ENCODE assay signal across 12 cellular contexts in the genomic region with DNA sequence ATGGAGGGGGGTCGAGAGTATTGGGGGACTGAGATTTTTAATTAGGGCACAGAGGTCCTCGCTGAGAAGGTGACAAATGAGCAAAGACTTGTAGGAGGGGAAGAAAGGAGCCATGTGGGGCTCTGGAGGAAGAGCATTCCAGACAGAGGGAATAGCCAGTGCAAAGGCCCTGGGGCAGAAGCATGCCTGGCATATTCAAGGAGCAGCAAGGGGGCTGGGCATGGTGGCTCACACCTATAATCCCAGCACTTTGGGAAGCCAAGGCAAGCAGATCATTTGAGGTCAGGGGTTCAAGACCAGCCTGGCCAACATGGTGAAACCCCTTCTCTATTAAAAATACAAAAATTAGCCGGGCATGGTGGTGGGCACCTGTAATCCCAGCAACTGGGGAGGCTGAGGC. TPM values are rescaled to one million over a fixed set of nuclear protein-coding genes. Genes with fewer than 3 reads are reported as not detected.
DNase-seq lines count a peak whose midpoint lies in the region; ATAC-seq and TF ChIP-seq lines count a peak whose summit lies in the region.
"Not testable (repeated sequence)": the region's sequence is repeated elsewhere in the genome, so short reads cannot be mapped to it uniquely, and the experiment has no call there.
"Had no signal": no experiment of that assay in that cellular context is flagged by ENCODE, and none has a peak within 500 bp of the region (broad histone marks: within the 10 kb centered on the region; RNA-seq: fewer than 3 reads in every experiment).

No MANE protein-coding gene starts in this region.

- TF ChIP-seq CTCF in HFFc6 (IDR thresholded peaks at IDR 0.05); SK-N-SH (IDR thresholded peaks at IDR 0.05); brain microvascular endothelial cell (IDR thresholded peaks at IDR 0.05; ENCODE audit: low read depth, low read length, missing control alignments); esophagus muscularis mucosa (IDR thresholded peaks at IDR 0.05): not testable (repeated sequence)

- H3K4me1 ChIP-seq in ACC112 (ENCODE audit: control insufficient read depth, insufficient read depth, low read length, unreplicated experiment): peaks cover 12% of the 10 kb centered on the region
- H3K4me1 ChIP-seq in SK-N-SH (ENCODE audit: control insufficient read depth in 1 of 2, insufficient read depth in 2 of 2, low read depth in 1 of 2, low read length in 1 of 2); right cardiac atrium (ENCODE audit: control insufficient read depth, insufficient read depth, low read length); mesodermal cell (ENCODE audit: control insufficient read depth, insufficient read depth, low read length, poor library complexity, severe bottlenecking): not testable (repeated sequence)
- peaks cover 8 to 19% (median 13%) of the 10 kb centered on the region in 4 donors for H3K4me1 ChIP-seq in esophagus muscularis mucosa

- not testable (repeated sequence) for H3K9me3 Mint-ChIP-seq in HFFc6; stimulated activated naive CD8-positive, alpha-beta T cell treated with anti-CD3 and anti-CD28 coated beads, Interleukin-15, amount 100 ng/mL, for 72 hours

- H3K27ac ChIP-seq in ACC112 (ENCODE audit: low read depth, low read length) (peak overlapping the region; percentile 87), SK-N-SH (ENCODE audit: low read depth in 2 of 2, low read length in 1 of 2) (peak overlapping the region in 1 of 2 experiments; percentile 92; a peak in 2 of 4 replicates), brain microvascular endothelial cell (peak overlapping the region; percentile 64), esophagus muscularis mucosa (replicated peaks in 1 of 4) (peak overlapping the region in 3 of 4 donors; percentile 6 to 50 (median 26)), right cardiac atrium (ENCODE audit: low read length) (peak overlapping the region; percentile 26), mesodermal cell (ENCODE audit: low read depth, low read length, severe bottlenecking) (peak overlapping the region; percentile 95)

- H3K9me2 ChIP-seq in SK-N-SH: not testable (repeated sequence)

- H3K9ac ChIP-seq in SK-N-SH: peak overlapping the region; percentile 54; the same call in 1 of the 2 replicates

- H3K79me2 ChIP-seq in ACC112 (ENCODE audit: control insufficient read depth, insufficient read depth, low read length, unreplicated experiment); SK-N-SH (ENCODE audit: insufficient read depth): not testable (repeated sequence)

- H3K4me3 ChIP-seq in ACC112 (ENCODE audit: low read depth, low read length); SK-N-SH (ENCODE audit: low read depth in 2 of 2, low read length in 1 of 2); brain microvascular endothelial cell (ENCODE audit: low read depth, low read length); esophagus muscularis mucosa; right cardiac atrium (ENCODE audit: low read length); mesodermal cell (ENCODE audit: extremely low read depth, insufficient read depth, low read length, poor library complexity, severe bottlenecking): not testable (repeated sequence)

- H3K27ac Mint-ChIP-seq in HFFc6: peak overlapping the region; percentile 81
- peak overlapping the region; percentile 13 to 62 for H3K27ac Mint-ChIP-seq in stimulated activated naive CD8-positive, alpha-beta T cell treated with anti-CD3 and anti-CD28 coated beads, Interleukin-15, amount 100 ng/mL, for 72 hours

- not testable (repeated sequence) for DNase-seq in HFFc6; SK-N-SH; brain microvascular endothelial cell; esophagus muscularis mucosa (ENCODE audit: extremely low spot score); right cardiac atrium; stimulated activated naive CD8-positive, alpha-beta T cell treated with anti-CD3 and anti-CD28 coated beads, Interleukin-15, amount 100 ng/mL, for 72 hours

- H3K4me2 ChIP-seq in SK-N-SH: peak overlapping the region; percentile 47; the same call in 1 of the 2 replicates

- not testable (repeated sequence) for H3K36me3 Mint-ChIP-seq in HFFc6 (ENCODE audit: low read depth)

- in situ Hi-C loops in brain microvascular endothelial cell (cut with HindIII; ENCODE audit: low pct_ligation_motif_present, low sequenced_read_pairs): not testable (repeated sequence)

- TF ChIP-seq RAD21 in SK-N-SH (IDR thresholded peaks at IDR 0.05; ENCODE audit: low read length): not testable (repeated sequence)

- not testable (repeated sequence) for ATAC-seq in right cardiac atrium; stimulated activated naive CD8-positive, alpha-beta T cell treated with anti-CD3 and anti-CD28 coated beads, Interleukin-15, amount 100 ng/mL, for 72 hours

- TF ChIP-seq POLR2A in esophagus muscularis mucosa (IDR thresholded peaks at IDR 0.05; ENCODE audit: low read depth): not testable (repeated sequence)

- H3K27me3 ChIP-seq in ACC112 (ENCODE audit: insufficient read depth, low read length); SK-N-SH (ENCODE audit: insufficient read depth); brain microvascular endothelial cell (replicated peaks); esophagus muscularis mucosa; right cardiac atrium (ENCODE audit: control insufficient read depth, insufficient read depth): not testable (repeated sequence)

- not testable (repeated sequence) for H4K20me1 ChIP-seq in SK-N-SH (ENCODE audit: insufficient read depth)

- POLR2A ChIA-PET in SK-N-SH (lab: Yijun Ruan, JAX): not testable (repeated sequence)

- peaks cover 39% of the 10 kb centered on the region for H3K4me1 Mint-ChIP-seq in HFFc6 (ENCODE audit: low read depth)
- peaks cover 47% of the 10 kb centered on the region for H3K4me1 Mint-ChIP-seq in stimulated activated naive CD8-positive, alpha-beta T cell treated with anti-CD3 and anti-CD28 coated beads, Interleukin-15, amount 100 ng/mL, for 72 hours

- not testable (repeated sequence) for H3K27me3 Mint-ChIP-seq in HFFc6 (ENCODE audit: insufficient read depth)
- H3K27me3 Mint-ChIP-seq in stimulated activated naive CD8-positive, alpha-beta T cell treated with anti-CD3 and anti-CD28 coated beads, Interleukin-15, amount 100 ng/mL, for 72 hours: peaks cover 31% of the 10 kb centered on the region

- H3K9me3 ChIP-seq in SK-N-SH; esophagus muscularis mucosa; right cardiac atrium (ENCODE audit: control insufficient read depth, low read length); mesodermal cell (ENCODE audit: control insufficient read depth, low read length): not testable (repeated sequence)

- intact Hi-C loops in esophagus muscularis mucosa (cut with DNase I); right cardiac atrium (cut with DNase I): not testable (repeated sequence)

- TF ChIP-seq EP300 in SK-N-SH (IDR thresholded peaks at IDR 0.05; ENCODE audit: borderline replicate concordance in 1 of 2, low read depth in 1 of 2, low read length in 1 of 2); esophagus muscularis mucosa (IDR thresholded peaks at IDR 0.05): not testable (repeated sequence)

- not testable (repeated sequence) for H2AFZ ChIP-seq in ACC112 (ENCODE audit: low read length, unreplicated experiment); SK-N-SH (ENCODE audit: low read depth)

- CTCF ChIA-PET in SK-N-SH (lab: Yijun Ruan, JAX): not testable (repeated sequence)

- 62% methylated on average over 3 of the region's 3 CpGs for WGBS in SK-N-SH (ENCODE audit: low lambda C conversion rate)
- 95% methylated on average over 3 of the region's 3 CpGs for WGBS in esophagus muscularis mucosa
- 89% methylated on average over 3 of the region's 3 CpGs for WGBS in right cardiac atrium
- WGBS in mesodermal cell (ENCODE audit: insufficient coverage in 2 of 2), 2 experiments: 91 to 92% methylated on average over 2 to 3 of the region's 3 CpGs

- H3F3A ChIP-seq in SK-N-SH (replicated peaks; ENCODE audit: insufficient read depth): peaks cover 29% of the 10 kb centered on the region

- H3K4me3 Mint-ChIP-seq in HFFc6; stimulated activated naive CD8-positive, alpha-beta T cell treated with anti-CD3 and anti-CD28 coated beads, Interleukin-15, amount 100 ng/mL, for 72 hours: not testable (repeated sequence)

- H3K36me3 ChIP-seq in ACC112 (ENCODE audit: insufficient read depth, low read length); SK-N-SH (replicated peaks in 1 of 2; ENCODE audit: control insufficient read depth in 1 of 2, insufficient read depth in 2 of 2, low read length in 1 of 2); brain microvascular endothelial cell (replicated peaks); mesodermal cell (ENCODE audit: control insufficient read depth, insufficient read depth, low read length): not testable (repeated sequence)
- H3K36me3 ChIP-seq in esophagus muscularis mucosa: peaks cover 7 to 36% (median 26%) of the 10 kb centered on the region in 4 donors

RNA-seq across cellular contexts. Expression of gene CEACAM19, which starts 13.1 kb away (rescaled TPM):
- 1 to 10 TPM; 1.8 to 2.5 (median 2.1) TPM for total RNA-seq in HFFc6 (2021; fragmentation: NEBNext Ultra II Directional; extraction: Animal tissue kit (Norgen Biotek cat#: 25700))
- polyA plus RNA-seq in SK-N-SH (2012; rRNA removed) (1.4 and 2.0 TPM in 2 replicates), right cardiac atrium (4.4 TPM)
- 0.35 and 0.49 TPM in 2 replicates for polyA plus RNA-seq in SK-N-SH (2012; cell fraction: cytosol; rRNA removed)
- 11.3 and 11.7 TPM in 2 replicates for polyA plus RNA-seq in SK-N-SH (2012; cell fraction: nucleus; rRNA removed)
- total RNA-seq in esophagus muscularis mucosa (1 to 10 TPM; 2.5 to 5.1 (median 3.7) TPM), right cardiac atrium (1 to 10 TPM; 1.8 to 6.1 (median 2.3) TPM)
- 2.1 TPM for polyA plus RNA-seq in mesodermal cell (2013, experiment 1 of 2)
- polyA plus RNA-seq in mesodermal cell (2013, experiment 2 of 2): 2.0 TPM
- total RNA-seq: A172 had no signal

RNA-seq across cellular contexts. Expression of gene CEACAM16, which starts 14.6 kb away (rescaled TPM):
- total RNA-seq in HFFc6 (2021; fragmentation: NEBNext Ultra II Directional; extraction: Animal tissue kit (Norgen Biotek cat#: 25700)): not detected
- polyA plus RNA-seq in SK-N-SH (2012; rRNA removed): not detected in 2 replicates
- polyA plus RNA-seq in SK-N-SH (2012; cell fraction: cytosol; rRNA removed): not detected in 2 replicates
- polyA plus RNA-seq in SK-N-SH (2012; cell fraction: nucleus; rRNA removed): 0.04 TPM in 1 of 2 replicates, not detected in the other
- total RNA-seq in esophagus muscularis mucosa: not detected
- total RNA-seq in right cardiac atrium: not detected
- not detected for polyA plus RNA-seq in right cardiac atrium
- polyA plus RNA-seq in mesodermal cell (2013, experiment 1 of 2): not detected
- not detected for polyA plus RNA-seq in mesodermal cell (2013, experiment 2 of 2)
- total RNA-seq: A172, GM23338, Peyer's patch, Right ventricle myocardium superior had no signal
- polyA plus RNA-seq: GM23338 had no signal

RNA-seq across cellular contexts. Expression of gene PVR, which starts 40.7 kb away (rescaled TPM):
- total RNA-seq in HFFc6 (2021; fragmentation: NEBNext Ultra II Directional; extraction: Animal tissue kit (Norgen Biotek cat#: 25700)): 10 to 100 TPM; 45.9 to 76.2 (median 54.3) TPM
- polyA plus RNA-seq in SK-N-SH (2012; rRNA removed) (90.2 and 90.8 TPM in 2 replicates), right cardiac atrium (27.3 TPM)
- polyA plus RNA-seq in SK-N-SH (2012; cell fraction: cytosol; rRNA removed): 51.9 and 73.3 TPM in 2 replicates
- 65.6 and 91.5 TPM in 2 replicates for polyA plus RNA-seq in SK-N-SH (2012; cell fraction: nucleus; rRNA removed)
- total RNA-seq in esophagus muscularis mucosa (10 to 100 TPM; 20.8 to 58.3 (median 49.0) TPM), right cardiac atrium (10 to 100 TPM; 25.0 to 44.8 (median 33.9) TPM)
- polyA plus RNA-seq in mesodermal cell (2013, experiment 1 of 2): 24.3 TPM
- 25.3 TPM for polyA plus RNA-seq in mesodermal cell (2013, experiment 2 of 2)
